1 cellular context compared by ENCODE assay signal in the genomic region with DNA sequence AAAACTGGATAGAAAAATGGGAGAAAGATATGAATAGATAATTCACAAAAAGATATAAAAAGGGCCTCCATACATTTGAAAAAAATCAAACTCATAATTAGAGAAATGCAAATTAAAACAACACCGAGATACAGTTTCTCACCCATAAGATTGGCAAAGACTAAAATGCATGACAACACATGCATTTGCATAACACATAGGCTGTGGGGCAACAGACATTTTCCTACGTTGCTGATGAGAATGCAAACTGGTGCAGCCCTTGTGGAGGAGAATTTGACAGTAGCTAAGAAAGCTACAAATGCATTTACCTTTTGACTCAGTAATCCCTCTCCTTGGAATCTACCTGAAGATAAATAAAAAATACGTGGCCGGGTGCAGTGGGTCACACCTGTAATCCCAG.
TF ChIP-seq lines count a peak whose summit lies in the region.

No MANE protein-coding gene starts in this region.

TF ChIP-seq in K562, 482 proteins besides CTCF, POLR2A, EP300 and RAD21:
- TF ChIP-seq PURB (CRISPR knock-in tag; IDR thresholded peaks at IDR 0.05; ENCODE audit: low read depth), result no peak
- TF ChIP-seq CBX2 (IDR thresholded peaks at IDR 0.05; ENCODE audit: insufficient read depth, low read length, poor library complexity, severe bottlenecking), result peak; percentile 80
